In the genomic region with DNA sequence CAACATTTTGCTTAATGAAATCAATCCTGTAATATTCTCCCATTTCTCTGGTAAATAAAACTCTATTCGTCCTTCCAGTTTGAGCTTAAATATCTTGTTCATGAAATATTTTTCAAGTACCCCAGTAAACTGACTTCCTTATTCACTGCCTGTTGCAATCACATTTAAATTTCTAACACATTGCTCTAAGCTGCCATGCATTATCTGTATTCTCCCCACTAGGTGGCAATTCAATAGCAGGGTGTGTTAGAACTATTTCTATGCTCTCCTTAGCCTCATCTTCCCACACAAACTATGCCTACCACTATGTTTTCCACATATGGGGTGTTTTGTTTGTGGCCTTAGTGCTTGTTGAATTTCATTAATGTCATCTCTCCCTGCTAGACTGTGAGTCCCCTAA, we compare ENCODE assay signal across 9 cellular contexts.
DNase-seq lines count a peak whose midpoint lies in the region; ATAC-seq, FAIRE-seq and TF ChIP-seq lines count a peak whose summit lies in the region.
"Had no signal": no experiment of that assay in that cellular context is flagged by ENCODE, and none has a peak within 500 bp of the region (broad histone marks: within the 10 kb centered on the region; RNA-seq: fewer than 3 reads in every experiment).

No MANE protein-coding gene starts in this region.

- H3K27me3 Mint-ChIP-seq in activated naive CD8-positive, alpha-beta T cell treated with anti-CD3 and anti-CD28 coated beads, Interleukin-2, amount 50 U/mL, for 24 hours, result peaks cover 1% of the 10 kb centered on the region

- H3K4me1 Mint-ChIP-seq in activated naive CD8-positive, alpha-beta T cell treated with anti-CD3 and anti-CD28 coated beads, Interleukin-2, amount 50 U/mL, for 24 hours, result no peaks in the 10 kb centered on the region
- H3K4me1 Mint-ChIP-seq: activated naive CD8-positive, alpha-beta T cell treated with anti-CD3 and anti-CD28 coated beads, Interleukin-2, amount 10 ng/mL, durations not matched to agents 7 days and 5 days had no signal

- ATAC-seq in HG02642 (IDR thresholded peaks at IDR 0.05; ENCODE audit: poor library complexity, unreplicated experiment), result peak; percentile 57
- peak; percentile 74 for ATAC-seq in sciatic nerve
- no peak for ATAC-seq in activated naive CD8-positive, alpha-beta T cell treated with anti-CD3 and anti-CD28 coated beads, Interleukin-2, amount 50 U/mL, for 24 hours

- H3K27ac Mint-ChIP-seq in activated naive CD8-positive, alpha-beta T cell treated with anti-CD3 and anti-CD28 coated beads, Interleukin-2, amount 50 U/mL, for 24 hours, result no peak overlapping the region
- H3K27ac Mint-ChIP-seq: activated naive CD8-positive, alpha-beta T cell treated with anti-CD3 and anti-CD28 coated beads, Interleukin-2, amount 10 ng/mL, durations not matched to agents 7 days and 5 days had no signal

- H3K4me3 Mint-ChIP-seq in activated naive CD8-positive, alpha-beta T cell treated with anti-CD3 and anti-CD28 coated beads, Interleukin-2, amount 50 U/mL, for 24 hours, result no peak overlapping the region
- H3K4me3 Mint-ChIP-seq: activated naive CD8-positive, alpha-beta T cell treated with anti-CD3 and anti-CD28 coated beads, Interleukin-2, amount 10 ng/mL, durations not matched to agents 7 days and 5 days had no signal

- no peak overlapping the region for H3K4me3 ChIP-seq in fibroblast of villous mesenchyme (ENCODE audit: low read depth, low read length)

- DNase-seq in CMK (ENCODE audit: low read depth) (peak; percentile 14), OCI-M1 (lab: John Stamatoyannopoulos, UW) (peak; percentile 71), fibroblast of villous mesenchyme (ENCODE audit: low read depth) (peak; percentile 3), sciatic nerve (ENCODE audit: low spot score) (no peak), GM12891 (ENCODE audit: insufficient read length, low spot score) (no peak), NCI-H2107 treated with DMSO at 0.1 percent for 48 hours (lab: John Stamatoyannopoulos, UW; ENCODE audit: unreplicated experiment) (no peak)
- no peak for DNase-seq in activated naive CD8-positive, alpha-beta T cell treated with anti-CD3 and anti-CD28 coated beads, Interleukin-2, amount 50 U/mL, for 24 hours
- DNase-seq: activated naive CD8-positive, alpha-beta T cell treated with anti-CD3 and anti-CD28 coated beads, Interleukin-2, amount 10 ng/mL, durations not matched to agents 7 days and 5 days had no signal

- H3K36me3 Mint-ChIP-seq in activated naive CD8-positive, alpha-beta T cell treated with anti-CD3 and anti-CD28 coated beads, Interleukin-2, amount 50 U/mL, for 24 hours (ENCODE audit: low read depth), result no peaks in the 10 kb centered on the region
- H3K36me3 Mint-ChIP-seq: activated naive CD8-positive, alpha-beta T cell treated with anti-CD3 and anti-CD28 coated beads, Interleukin-2, amount 10 ng/mL, durations not matched to agents 7 days and 5 days had no signal

- no peaks in the 10 kb centered on the region for H3K9me3 Mint-ChIP-seq in activated naive CD8-positive, alpha-beta T cell treated with anti-CD3 and anti-CD28 coated beads, Interleukin-2, amount 50 U/mL, for 24 hours
- H3K9me3 Mint-ChIP-seq: activated naive CD8-positive, alpha-beta T cell treated with anti-CD3 and anti-CD28 coated beads, Interleukin-2, amount 10 ng/mL, durations not matched to agents 7 days and 5 days had no signal

- peak; percentile 34 for TF ChIP-seq CTCF in fibroblast of villous mesenchyme (IDR thresholded peaks at IDR 0.05; ENCODE audit: insufficient read depth, low read depth, low read length)

- FAIRE-seq in GM12891 (lab: Jason Lieb, UNC), result no peak

- intact Hi-C loops in sciatic nerve (cut with DNase I), result loop anchor here (10.0 kb wide), 1 partner anchor 149 kb away; no protein-coding TSS in a partner anchor

- no peak for TF ChIP-seq POLR2A in GM12891 (IDR thresholded peaks at IDR 0.05; ENCODE audit: low read depth, low read length)

TF ChIP-seq in GM12891, 5 proteins besides CTCF, POLR2A, EP300 and RAD21:
- TF ChIP-seq TAF1 (IDR thresholded peaks at IDR 0.05; ENCODE audit: low read depth, low read length) (no peak), PAX5 (IDR thresholded peaks at IDR 0.05; ENCODE audit: insufficient read depth, low read length, severe bottlenecking) (no peak), SPI1 (IDR thresholded peaks at IDR 0.05; ENCODE audit: low read depth, low read length) (no peak), POLR2AphosphoS5 (IDR thresholded peaks at IDR 0.05; ENCODE audit: low read depth, low read length) (no peak), POU2F2 (IDR thresholded peaks at IDR 0.05; ENCODE audit: low read depth, low read length) (no peak)

Comparison
In these comparisons a context has a peak if more than half of its experiments do, and no peak if none do; other contexts are left out.
1. DNase-seq: peak in CMK (single experiment), OCI-M1 (single experiment) and fibroblast of villous mesenchyme (single experiment); none in sciatic nerve (single experiment), GM12891 (single experiment), NCI-H2107 treated with DMSO at 0.1 percent for 48 hours (single experiment) and activated naive CD8-positive, alpha-beta T cell treated with anti-CD3 and anti-CD28 coated beads, Interleukin-2, amount 50 U/mL, for 24 hours (single experiment).